27 cellular contexts compared by ENCODE assay signal in the genomic region with DNA sequence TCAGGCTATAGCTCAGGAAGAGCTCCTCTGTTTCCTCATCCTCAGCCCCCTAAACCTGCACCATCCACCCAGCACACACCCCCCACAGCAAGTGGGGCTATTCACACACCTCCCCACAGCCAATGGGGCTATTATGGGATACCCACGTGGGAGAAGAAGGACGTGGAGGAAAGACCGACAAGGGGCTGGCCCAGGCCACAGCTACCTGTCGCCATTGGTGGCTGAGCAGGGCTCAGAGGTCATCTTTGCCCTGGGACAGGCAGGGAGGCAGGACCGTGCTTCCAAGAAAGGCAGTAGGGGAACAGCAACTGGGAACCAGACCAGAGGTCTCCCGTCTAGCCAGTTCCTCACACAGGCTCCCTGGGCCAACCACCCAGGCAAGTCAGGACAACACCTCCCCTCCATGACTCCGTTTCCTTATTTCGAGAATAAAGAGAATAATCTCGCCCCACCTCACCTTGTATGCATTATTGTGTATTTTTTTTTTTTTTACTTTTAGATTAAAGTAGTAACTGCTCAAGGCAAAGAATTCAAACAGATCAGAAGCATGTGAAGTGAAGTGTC.
"Had no signal": no experiment of that assay in that cellular context is flagged by ENCODE, and none has a peak within 500 bp of the region (broad histone marks: within the 10 kb centered on the region; RNA-seq: fewer than 3 reads in every experiment).

No MANE protein-coding gene starts in this region.

- H3K79me2 ChIP-seq: parathyroid adenoma had no signal

- H3K9me3 ChIP-seq: adrenal gland, ascending aorta, stomach, vagina had no signal

- H3K4me3 ChIP-seq: adrenal gland, ascending aorta, stomach, vagina had no signal

- H3K27ac Mint-ChIP-seq: activated CD8-positive, alpha-beta T cell treated with anti-CD3 and anti-CD28 coated beads, Interleukin-2, amount 10 ng/mL, durations not matched to agents 7 days and 5 days; activated naive CD8-positive, alpha-beta T cell; effector memory CD8-positive, alpha-beta T cell; memory B cell; nephron; stimulated activated effector memory CD8-positive, alpha-beta T cell treated with anti-CD3 and anti-CD28 coated beads, Interleukin-12 subunit alpha, Interleukin-12 subunit beta, amount 100 ng/mL, for 72 hours had no signal

- H3K4me1 ChIP-seq: adrenal gland, ascending aorta, parathyroid adenoma, stomach, vagina had no signal

- H3K36me3 Mint-ChIP-seq: activated naive CD8-positive, alpha-beta T cell; memory B cell; stimulated activated effector memory CD8-positive, alpha-beta T cell treated with anti-CD3 and anti-CD28 coated beads, Interleukin-12 subunit alpha, Interleukin-12 subunit beta, amount 100 ng/mL, for 72 hours had no signal

- DNase-seq: activated CD4-positive, alpha-beta T cell treated with anti-CD3 and anti-CD28 coated beads for 1 hour; activated CD4-positive, alpha-beta T cell treated with anti-CD3 and anti-CD28 coated beads, Interleukin-2, amount 50 U/mL, for 1 hour; activated CD8-positive, alpha-beta T cell treated with anti-CD3 and anti-CD28 coated beads, Interleukin-2, amount 10 ng/mL, durations not matched to agents 7 days and 5 days; activated gamma-delta T cell treated with Interleukin-2 at 50 U/mL for 16 hours; activated T-cell treated with anti-CD3 and anti-CD28 coated beads, Interleukin-2, amount 50 U/mL, for 1 hour; adrenal gland; brain microvascular endothelial cell; effector memory CD8-positive, alpha-beta T cell; foreskin melanocyte; glutamatergic neuron; hippocampal formation; left cardiac atrium; right cardiac atrium; stimulated activated CD4-positive, alpha-beta T cell treated with anti-CD3 and anti-CD28 coated beads, Interleukin-1b, Interleukin-23, amount 100 ng/mL, for 48 hours; stomach; T-helper 9 cell; trophoblast cell had no signal

- H3K27ac ChIP-seq: adrenal gland, ascending aorta, brain microvascular endothelial cell, parathyroid adenoma, stomach, vagina had no signal

- H3K27me3 ChIP-seq: adrenal gland, ascending aorta, vagina had no signal

- H2AFZ ChIP-seq: parathyroid adenoma had no signal

- FAIRE-seq: colon, islet of Langerhans had no signal

- H3K9ac ChIP-seq: parathyroid adenoma had no signal

- H3K4me3 Mint-ChIP-seq: activated CD8-positive, alpha-beta T cell treated with anti-CD3 and anti-CD28 coated beads, Interleukin-2, amount 10 ng/mL, durations not matched to agents 7 days and 5 days; activated naive CD8-positive, alpha-beta T cell; central memory CD8-positive, alpha-beta T cell; effector memory CD8-positive, alpha-beta T cell; memory B cell; nephron; stimulated activated effector memory CD8-positive, alpha-beta T cell treated with anti-CD3 and anti-CD28 coated beads, Interleukin-12 subunit alpha, Interleukin-12 subunit beta, amount 100 ng/mL, for 72 hours had no signal

- H3K27me3 Mint-ChIP-seq: activated naive CD8-positive, alpha-beta T cell; central memory CD8-positive, alpha-beta T cell had no signal

- H3K36me3 ChIP-seq: adrenal gland, ascending aorta, brain microvascular endothelial cell, stomach, vagina had no signal

- ATAC-seq: activated CD8-positive, alpha-beta T cell treated with anti-CD3 and anti-CD28 coated beads, Interleukin-2, amount 10 ng/mL, durations not matched to agents 7 days and 5 days; effector memory CD8-positive, alpha-beta T cell; left cardiac atrium; right cardiac atrium; stimulated activated effector memory CD8-positive, alpha-beta T cell treated with anti-CD3 and anti-CD28 coated beads, Interleukin-12 subunit alpha, Interleukin-12 subunit beta, amount 100 ng/mL, for 72 hours had no signal

- H3K9me3 Mint-ChIP-seq: central memory CD8-positive, alpha-beta T cell; effector memory CD8-positive, alpha-beta T cell; stimulated activated effector memory CD8-positive, alpha-beta T cell treated with anti-CD3 and anti-CD28 coated beads, Interleukin-12 subunit alpha, Interleukin-12 subunit beta, amount 100 ng/mL, for 72 hours had no signal

- H3K4me1 Mint-ChIP-seq: nephron had no signal
